In genomic region chrX:150416469-150416868, GRCh38 we compare ENCODE assay signal across 5 cellular contexts.
"Had no signal": no experiment of that assay in that cellular context is flagged by ENCODE, and none has a peak within 500 bp of the region (broad histone marks: within the 10 kb centered on the region; RNA-seq: fewer than 3 reads in every experiment).

No MANE protein-coding gene starts in this region.

- H3K4me3 ChIP-seq: GM23338, K562 had no signal

- ATAC-seq: GM23338, K562 had no signal

- H3K4me2 ChIP-seq: GM23338 had no signal

- DNase-seq: H9, HCEC 1CT, IMR-90 had no signal

- H2AFZ ChIP-seq: GM23338 had no signal
